In the genomic region with DNA sequence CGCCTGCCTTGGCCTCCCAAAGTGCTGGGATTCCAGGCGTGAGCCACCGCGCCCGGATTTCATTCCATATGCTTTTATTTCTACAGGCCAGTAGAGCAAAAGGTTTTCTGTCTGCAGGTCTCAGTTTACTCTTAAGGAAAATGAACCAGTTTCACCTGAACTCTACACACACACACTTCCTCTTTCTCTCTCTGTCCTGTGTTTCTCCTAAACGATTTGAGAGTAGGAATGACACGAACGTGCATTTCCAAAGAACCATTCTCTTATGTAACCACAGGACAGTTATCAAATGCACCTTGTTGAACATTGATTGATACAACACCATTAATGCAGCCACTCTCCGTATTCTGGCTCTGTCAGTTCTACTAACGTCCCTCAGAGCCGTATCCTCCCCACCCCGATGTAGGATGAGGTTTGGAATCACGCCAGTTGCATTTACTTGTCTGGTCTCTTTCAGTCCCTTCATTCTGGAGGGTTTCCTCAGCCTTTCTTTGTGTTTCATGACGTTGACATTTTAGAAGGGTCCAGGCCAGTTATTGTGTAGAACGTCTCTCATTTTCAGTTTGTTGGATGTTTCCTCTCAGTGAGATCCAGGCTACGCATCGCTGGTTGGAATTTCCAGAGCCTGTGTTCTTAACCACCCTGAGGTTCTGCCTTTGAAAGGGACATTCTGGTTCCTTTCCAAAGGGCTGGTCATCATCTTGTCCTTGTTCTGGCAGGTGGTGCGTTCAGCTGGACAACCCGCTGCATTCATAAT, we compare ENCODE assay signal across 12 cellular contexts. TPM values are rescaled to one million over a fixed set of nuclear protein-coding genes. Genes with fewer than 3 reads are reported as not detected.
DNase-seq lines count a peak whose midpoint lies in the region; ATAC-seq and TF ChIP-seq lines count a peak whose summit lies in the region.
"Had no signal": no experiment of that assay in that cellular context is flagged by ENCODE, and none has a peak within 500 bp of the region (broad histone marks: within the 10 kb centered on the region; RNA-seq: fewer than 3 reads in every experiment).

No MANE protein-coding gene starts in this region.

- H3K4me1 ChIP-seq in adipocyte (ENCODE audit: control insufficient read depth, insufficient read depth, low read length) (peaks cover 19% of the 10 kb centered on the region), uterus (no peaks in the 10 kb centered on the region)

- H3K36me3 ChIP-seq in adipocyte (ENCODE audit: control insufficient read depth, insufficient read depth, low read length, severe bottlenecking) = peaks cover 16% of the 10 kb centered on the region
- no peaks in the 10 kb centered on the region for H3K36me3 ChIP-seq in uterus

- peaks cover 27 to 53% of the 10 kb centered on the region in 2 donors for H3K4me1 Mint-ChIP-seq in natural killer cell
- H3K4me1 Mint-ChIP-seq in natural killer cell treated with Interleukin-12 subunit alpha and Interleukin-12 subunit beta and Interleukin-15 and Interleukin-18, amount 100 ng/mL, for 72 hours (ENCODE audit: low read depth in 2 of 2) = peaks cover 18 to 34% of the 10 kb centered on the region in 2 donors

- no peak overlapping the region for H3K9ac ChIP-seq in adipocyte (ENCODE audit: low read length)

- H3K4me3 ChIP-seq in adipocyte (ENCODE audit: low read length) (no peak overlapping the region), uterus (no peak overlapping the region)

- no peak for ATAC-seq in natural killer cell
- ATAC-seq in natural killer cell treated with Interleukin-12 subunit alpha and Interleukin-12 subunit beta and Interleukin-15 and Interleukin-18, amount 100 ng/mL, for 72 hours = no peak
- ATAC-seq in GM19023 (IDR thresholded peaks at IDR 0.05; ENCODE audit: unreplicated experiment) = no peak
- ATAC-seq in GM18868 (IDR thresholded peaks at IDR 0.05; ENCODE audit: unreplicated experiment) = no peak

- H3K27me3 ChIP-seq in adipocyte (replicated peaks; ENCODE audit: control insufficient read depth, insufficient read depth, low read length) (no peaks in the 10 kb centered on the region), layer of hippocampus (ENCODE audit: control insufficient read depth, insufficient read depth, low read length) (no peaks in the 10 kb centered on the region), uterus (no peaks in the 10 kb centered on the region)

- H3K9me3 ChIP-seq in adipocyte (ENCODE audit: control insufficient read depth, low read length) (no peaks in the 10 kb centered on the region), uterus (no peaks in the 10 kb centered on the region)

- intact Hi-C loops in natural killer cell (cut with micrococcal nuclease) (no loop called here), uterus (cut with DNase I; ENCODE audit: low total_unique reads) (no loop called here)

- no peaks in the 10 kb centered on the region for H3K27me3 Mint-ChIP-seq in natural killer cell (ENCODE audit: low read depth in 2 of 2)
- no peaks in the 10 kb centered on the region for H3K27me3 Mint-ChIP-seq in natural killer cell treated with Interleukin-12 subunit alpha and Interleukin-12 subunit beta and Interleukin-15 and Interleukin-18, amount 100 ng/mL, for 72 hours

- no peak for TF ChIP-seq POLR2A in uterus (IDR thresholded peaks at IDR 0.05)

- TF ChIP-seq CTCF in natural killer cell (IDR thresholded peaks at IDR 0.05) (no peak), uterus (IDR thresholded peaks at IDR 0.05) (no peak)

- H3K4me3 Mint-ChIP-seq in natural killer cell = no peak overlapping the region
- no peak overlapping the region for H3K4me3 Mint-ChIP-seq in natural killer cell treated with Interleukin-12 subunit alpha and Interleukin-12 subunit beta and Interleukin-15 and Interleukin-18, amount 100 ng/mL, for 72 hours
- H3K4me3 Mint-ChIP-seq: immature natural killer cell had no signal

- DNase-seq in natural killer cell = no peak
- DNase-seq in natural killer cell treated with Interleukin-12 subunit alpha and Interleukin-12 subunit beta and Interleukin-15 and Interleukin-18, amount 100 ng/mL, for 72 hours (ENCODE audit: low spot score) = no peak
- peak; percentile 37 for DNase-seq in adipocyte (ENCODE audit: low read depth)
- no peak for DNase-seq in uterus
- DNase-seq in SKM-1 (lab: John Stamatoyannopoulos, UW; ENCODE audit: unreplicated experiment) = no peak
- DNase-seq: activated effector memory CD4-positive, alpha-beta T cell treated with anti-CD3 and anti-CD28 coated beads, Interleukin-2, amount 50 U/mL, for 16 hours; AML-193; immature natural killer cell; IMR-90 had no signal

- no peaks in the 10 kb centered on the region for H3K36me3 Mint-ChIP-seq in natural killer cell
- H3K36me3 Mint-ChIP-seq in natural killer cell treated with Interleukin-12 subunit alpha and Interleukin-12 subunit beta and Interleukin-15 and Interleukin-18, amount 100 ng/mL, for 72 hours = no peaks in the 10 kb centered on the region

- no peaks in the 10 kb centered on the region for H3K9me3 Mint-ChIP-seq in natural killer cell
- no peaks in the 10 kb centered on the region for H3K9me3 Mint-ChIP-seq in natural killer cell treated with Interleukin-12 subunit alpha and Interleukin-12 subunit beta and Interleukin-15 and Interleukin-18, amount 100 ng/mL, for 72 hours
- H3K9me3 Mint-ChIP-seq: immature natural killer cell had no signal

- H3K27ac ChIP-seq in layer of hippocampus (ENCODE audit: low read depth, low read length) (peak overlapping the region; percentile 2), uterus (peak overlapping the region; percentile 65 to 66)

- H3K27ac Mint-ChIP-seq in natural killer cell = peak overlapping the region; percentile 34 to 42
- H3K27ac Mint-ChIP-seq in natural killer cell treated with Interleukin-12 subunit alpha and Interleukin-12 subunit beta and Interleukin-15 and Interleukin-18, amount 100 ng/mL, for 72 hours = peak overlapping the region in 1 of 2 donors; percentile 31

RNA-seq across cellular contexts. Expression of gene BICRA, which starts 36.0 kb away (rescaled TPM):
- total RNA-seq in natural killer cell (10 to 100 TPM; 31.9 to 37.4 (median 34.1) TPM), uterus (10 to 100 TPM in 3 of 4 donors, 1 to 10 TPM in 1; 2.0 to 28.1 (median 20.5) TPM)
- total RNA-seq in natural killer cell treated with Interleukin-12 subunit alpha and Interleukin-12 subunit beta and Interleukin-15 and Interleukin-18, amount 100 ng/mL, for 72 hours = 10 to 100 TPM; 14.4 to 17.5 TPM
